11 cellular contexts compared by ENCODE assay signal in the genomic region with DNA sequence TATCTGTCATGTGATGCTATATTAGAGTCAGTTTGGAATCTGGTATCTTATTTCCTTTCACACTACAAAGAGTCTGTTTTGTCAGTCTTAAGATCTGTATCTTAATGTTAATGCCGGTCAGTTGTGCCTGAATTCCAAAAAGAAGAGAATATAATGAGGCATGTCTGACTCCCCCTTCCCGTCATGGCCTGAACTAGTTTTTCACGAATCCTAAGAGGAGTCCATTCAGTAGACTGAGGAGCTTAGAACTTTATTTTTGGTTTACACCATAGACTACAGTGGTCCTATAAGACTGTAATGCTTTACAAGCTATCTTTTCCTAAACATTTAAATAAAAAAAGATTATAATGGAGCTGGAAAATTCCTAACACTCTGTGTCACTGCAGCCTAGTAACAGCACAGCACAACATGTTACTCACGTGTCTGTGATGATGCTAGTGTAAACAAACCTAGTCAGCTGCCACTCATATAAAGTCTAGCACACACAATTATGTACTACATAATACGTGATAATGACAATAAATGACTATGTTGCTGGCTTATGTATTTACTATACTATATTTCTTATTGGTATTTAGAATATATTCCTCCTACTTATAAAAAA. TPM values are rescaled to one million over a fixed set of nuclear protein-coding genes. Genes with fewer than 3 reads are reported as not detected.
A peak's percentile ranks its signal among the peaks of the same experiment; 100 is the strongest.
DNase-seq lines count a peak whose midpoint lies in the region; ATAC-seq lines count a peak whose summit lies in the region.
"Had no signal": no experiment of that assay in that cellular context is flagged by ENCODE, and none has a peak within 500 bp of the region (broad histone marks: within the 10 kb centered on the region; RNA-seq: fewer than 3 reads in every experiment).

No MANE protein-coding gene starts in this region.

- H3K9me3 ChIP-seq in SJSA1 (replicated peaks): no peaks in the 10 kb centered on the region
- H3K9me3 ChIP-seq: BLaER1 had no signal

- no peak overlapping the region for H3K27ac Mint-ChIP-seq in activated T-cell treated with anti-CD3 and anti-CD28 coated beads, Interleukin-2, amount 50 U/mL, for 24 hours
- no peak overlapping the region for H3K27ac Mint-ChIP-seq in activated CD4-positive, alpha-beta T cell treated with anti-CD3 and anti-CD28 coated beads for 36 hours

- H3K4me3 ChIP-seq in SJSA1: no peak overlapping the region
- H3K4me3 ChIP-seq: BLaER1 had no signal

- H3K27me3 Mint-ChIP-seq in activated T-cell treated with anti-CD3 and anti-CD28 coated beads, Interleukin-2, amount 50 U/mL, for 24 hours: no peaks in the 10 kb centered on the region
- H3K27me3 Mint-ChIP-seq in activated CD4-positive, alpha-beta T cell treated with anti-CD3 and anti-CD28 coated beads for 36 hours: no peaks in the 10 kb centered on the region
- H3K27me3 Mint-ChIP-seq: naive B cell had no signal

- no peaks in the 10 kb centered on the region for H3K27me3 ChIP-seq in SJSA1 (replicated peaks)
- H3K27me3 ChIP-seq: BLaER1 had no signal

- CTCF ChIA-PET in activated CD4-positive, alpha-beta T cell treated with anti-CD3 and anti-CD28 coated beads for 36 hours (lab: Charles Lee): no interaction called here

- peak; percentile 48 for DNase-seq in AG08395 (ENCODE audit: low spot score)
- peak; percentile 20 for DNase-seq in HT1080 (ENCODE audit: low read depth)
- DNase-seq in SJSA1 (ENCODE audit: low read depth in 1 of 2, low spot score in 2 of 2): peak in 1 of 2 experiments; percentile 10
- peak; percentile 9 for DNase-seq in hepatic stellate cell (ENCODE audit: low spot score)
- no peak for DNase-seq in activated T-cell treated with anti-CD3 and anti-CD28 coated beads, Interleukin-2, amount 50 U/mL, for 24 hours
- DNase-seq in activated CD4-positive, alpha-beta T cell treated with anti-CD3 and anti-CD28 coated beads for 36 hours: no peak
- DNase-seq: H9, naive B cell had no signal

- H3K4me1 ChIP-seq in SJSA1 (replicated peaks): peaks cover 6% of the 10 kb centered on the region
- H3K4me1 ChIP-seq: BLaER1 had no signal

- peaks cover 12% of the 10 kb centered on the region for H3K4me1 Mint-ChIP-seq in activated T-cell treated with anti-CD3 and anti-CD28 coated beads, Interleukin-2, amount 50 U/mL, for 24 hours (ENCODE audit: low read depth)
- peaks cover 10% of the 10 kb centered on the region for H3K4me1 Mint-ChIP-seq in activated CD4-positive, alpha-beta T cell treated with anti-CD3 and anti-CD28 coated beads for 36 hours

- H3K36me3 ChIP-seq in SJSA1: peaks cover 6% of the 10 kb centered on the region

- H3K4me3 Mint-ChIP-seq in activated T-cell treated with anti-CD3 and anti-CD28 coated beads, Interleukin-2, amount 50 U/mL, for 24 hours: no peak overlapping the region
- H3K4me3 Mint-ChIP-seq in activated CD4-positive, alpha-beta T cell treated with anti-CD3 and anti-CD28 coated beads for 36 hours: no peak overlapping the region
- H3K4me3 Mint-ChIP-seq: H9, naive B cell had no signal

- H3K36me3 Mint-ChIP-seq in activated T-cell treated with anti-CD3 and anti-CD28 coated beads, Interleukin-2, amount 50 U/mL, for 24 hours (ENCODE audit: low read depth): peaks cover 46% of the 10 kb centered on the region
- peaks cover 29% of the 10 kb centered on the region for H3K36me3 Mint-ChIP-seq in activated CD4-positive, alpha-beta T cell treated with anti-CD3 and anti-CD28 coated beads for 36 hours (ENCODE audit: low read depth)

- no peaks in the 10 kb centered on the region for H3K9me3 Mint-ChIP-seq in activated T-cell treated with anti-CD3 and anti-CD28 coated beads, Interleukin-2, amount 50 U/mL, for 24 hours
- no peaks in the 10 kb centered on the region for H3K9me3 Mint-ChIP-seq in activated CD4-positive, alpha-beta T cell treated with anti-CD3 and anti-CD28 coated beads for 36 hours (ENCODE audit: low read depth)
- H3K9me3 Mint-ChIP-seq: H9 had no signal

- intact Hi-C loops in activated CD4-positive, alpha-beta T cell treated with anti-CD3 and anti-CD28 coated beads for 36 hours (cut with DNase I, micrococcal nuclease): no loop called here

- POLR2A ChIA-PET in activated CD4-positive, alpha-beta T cell treated with anti-CD3 and anti-CD28 coated beads for 36 hours (lab: Charles Lee): no interaction called here

- H3K27ac ChIP-seq in SJSA1: peak overlapping the region; percentile 48
- H3K27ac ChIP-seq: BLaER1 had no signal

- ATAC-seq in GM18502 (IDR thresholded peaks at IDR 0.05; ENCODE audit: poor library complexity, unreplicated experiment): no peak
- ATAC-seq in HG03108 (IDR thresholded peaks at IDR 0.05; ENCODE audit: unreplicated experiment): no peak
- ATAC-seq in activated CD4-positive, alpha-beta T cell treated with anti-CD3 and anti-CD28 coated beads for 36 hours: no peak

RNA-seq across cellular contexts. Expression of gene VPS41, which starts 50.6 kb away (rescaled TPM):
- total RNA-seq in HT1080 (2014; rRNA removed; shearing (Covaris generic)): 13.7 and 19.9 TPM in 2 replicates
- 18.2 and 20.2 TPM in 2 replicates for polyA plus RNA-seq in HT1080 (2015; cell fraction: cytosol; rRNA removed)
- polyA plus RNA-seq in HT1080 (2015; cell fraction: nucleus; rRNA removed): 70.0 and 73.9 TPM in 2 replicates
- total RNA-seq in SJSA1 (2014; rRNA removed; shearing (Covaris generic)): 36.0 and 96.4 TPM in 2 replicates
- total RNA-seq in activated CD4-positive, alpha-beta T cell treated with anti-CD3 and anti-CD28 coated beads for 36 hours: 10 to 100 TPM; 48.6 to 59.3 TPM

Comparison
In these comparisons a context has a peak if more than half of its experiments do, and no peak if none do; other contexts are left out.
1. DNase-seq: peak in AG08395 (single experiment), HT1080 (single experiment) and hepatic stellate cell (single experiment); none in activated T-cell treated with anti-CD3 and anti-CD28 coated beads, Interleukin-2, amount 50 U/mL, for 24 hours (single experiment) and activated CD4-positive, alpha-beta T cell treated with anti-CD3 and anti-CD28 coated beads for 36 hours (single experiment).